Comparison of ENCODE assay signal across 8 cellular contexts in the genomic region with DNA sequence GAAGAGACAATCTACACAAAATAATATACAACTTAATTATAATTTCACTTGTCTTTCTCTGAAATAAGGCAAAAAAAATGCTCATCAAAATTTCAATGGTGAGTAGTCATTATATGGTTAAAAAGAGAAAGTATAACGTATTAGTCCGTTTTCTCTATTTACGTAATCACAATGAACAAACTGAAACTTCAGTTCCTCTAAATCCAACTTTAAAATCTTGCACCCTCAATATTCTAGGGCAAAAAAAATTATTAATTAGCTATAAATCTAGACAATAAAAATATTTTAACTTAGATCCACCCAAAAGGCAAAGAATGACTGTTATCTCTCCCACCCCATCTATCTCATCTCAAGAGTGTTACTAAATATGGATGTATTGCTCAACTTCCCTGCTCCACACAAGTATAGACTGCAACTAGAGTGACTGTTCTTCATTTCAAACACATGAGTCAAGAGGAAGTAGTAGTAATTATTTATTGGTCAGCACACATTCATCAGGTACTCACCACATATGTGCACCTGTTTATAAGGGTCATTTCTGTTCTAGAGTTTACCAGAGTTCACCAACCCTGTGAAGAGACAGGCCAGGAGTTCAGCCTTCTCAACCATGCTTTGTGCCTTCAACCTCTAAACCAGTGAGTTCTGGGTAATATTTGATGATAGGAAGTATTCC. TPM values are rescaled to one million over a fixed set of nuclear protein-coding genes. Genes with fewer than 3 reads are reported as not detected.
A peak's percentile ranks its signal among the peaks of the same experiment; 100 is the strongest.
DNase-seq lines count a peak whose midpoint lies in the region; ATAC-seq and TF ChIP-seq lines count a peak whose summit lies in the region.

No MANE protein-coding gene starts in this region.

- peak overlapping the region; percentile 60 to 83 (median 74) for H3K27ac ChIP-seq in stomach
- H3K27ac ChIP-seq in WERI-Rb-1 = no peak overlapping the region

- TF ChIP-seq EP300 in stomach (IDR thresholded peaks at IDR 0.05) = no peak

- no peak for TF ChIP-seq POLR2A in stomach (IDR thresholded peaks at IDR 0.05)

- H3K9me3 ChIP-seq in stomach (no peaks in the 10 kb centered on the region), WERI-Rb-1 (ENCODE audit: severe bottlenecking) (no peaks in the 10 kb centered on the region)

- peak overlapping the region in 3 of 4 donors; percentile 3 to 7 (median 6) for H3K4me3 ChIP-seq in stomach
- H3K4me3 ChIP-seq in WERI-Rb-1 (ENCODE audit: low read depth, low read length) = no peak overlapping the region

- intact Hi-C loops in stomach (cut with DNase I; ENCODE audit: low total_unique reads) = no loop called here

- ATAC-seq in HG03460 (IDR thresholded peaks at IDR 0.05; ENCODE audit: unreplicated experiment) (peak; percentile 65), HG02642 (IDR thresholded peaks at IDR 0.05; ENCODE audit: poor library complexity, unreplicated experiment) (no peak)

- peaks cover 9 to 57% (median 26%) of the 10 kb centered on the region in 4 donors for H3K4me1 ChIP-seq in stomach

- WGBS in stomach, 5 donors = 8 to 18% (median 14%) methylated on average over 3 of the region's 3 CpGs

- DNase-seq in ELR (ENCODE audit: low read depth) (peak; percentile 95), SKM-1 (lab: John Stamatoyannopoulos, UW; ENCODE audit: unreplicated experiment) (peak; percentile 97), foreskin melanocyte (peak; percentile 30), stomach (no peak), WERI-Rb-1 (no peak)
- no peak for DNase-seq in effector CD8-positive, alpha-beta T cell (lab: John Stamatoyannopoulos, UW)

- H3K27me3 ChIP-seq in stomach (no peaks in the 10 kb centered on the region), WERI-Rb-1 (ENCODE audit: insufficient read depth, low read depth, severe bottlenecking) (no peaks in the 10 kb centered on the region)

- TF ChIP-seq CTCF in stomach (IDR thresholded peaks at IDR 0.05) = no peak
- TF ChIP-seq CTCF in WERI-Rb-1 (IDR thresholded peaks at IDR 0.05; ENCODE audit: low read depth, low read length) = no peak

- H3K36me3 ChIP-seq in stomach (no peaks in the 10 kb centered on the region), WERI-Rb-1 (no peaks in the 10 kb centered on the region)

RNA-seq across cellular contexts. Expression of a gene that starts 36.4 kb away (rescaled TPM):
- total RNA-seq in stomach = 10 to 100 TPM; 29.8 to 60.7 (median 44.1) TPM
- 10 to 100 TPM; 18.3 to 35.7 (median 30.4) TPM for polyA plus RNA-seq in stomach

Comparison
In these comparisons a context has a peak if more than half of its experiments do, and no peak if none do; other contexts are left out.
1. DNase-seq: peak in ELR (single experiment), SKM-1 (single experiment) and foreskin melanocyte (single experiment); none in stomach (single experiment), effector CD8-positive, alpha-beta T cell (single experiment) and WERI-Rb-1 (single experiment).